26 cellular contexts compared by ENCODE assay signal in the genomic region with DNA sequence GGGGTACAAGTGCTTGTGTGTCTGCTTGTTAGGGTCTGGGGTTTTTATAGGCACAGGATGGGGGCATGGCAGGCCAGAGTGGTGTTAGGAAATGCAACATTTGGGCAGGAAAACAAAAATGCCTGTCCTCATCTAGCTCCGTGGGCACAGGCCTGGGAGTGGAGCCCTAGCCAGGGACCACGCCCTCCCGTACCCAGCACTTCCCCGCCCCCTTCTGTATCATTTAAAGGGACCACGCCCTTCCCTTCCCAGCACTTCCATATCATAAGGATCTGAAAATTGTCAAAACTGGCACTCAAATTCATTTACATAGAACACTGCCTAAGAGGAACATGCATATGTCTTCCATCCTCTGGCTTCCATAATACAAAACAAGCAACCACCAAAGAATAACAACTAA.
"Had no signal": no experiment of that assay in that cellular context is flagged by ENCODE, and none has a peak within 500 bp of the region (broad histone marks: within the 10 kb centered on the region; RNA-seq: fewer than 3 reads in every experiment).

No MANE protein-coding gene starts in this region.

- H3K4me3 ChIP-seq: esophagus squamous epithelium, skin epidermis had no signal

- H3K36me3 Mint-ChIP-seq: activated naive CD8-positive, alpha-beta T cell treated with anti-CD3 and anti-CD28 coated beads for 36 hours; brain; T-cell had no signal

- H3K4me3 Mint-ChIP-seq: activated B cell treated with CpG ODN at 0.5 μM for 24 hours; activated CD8-positive, alpha-beta T cell treated with anti-CD3 and anti-CD28 coated beads, Interleukin-2, amount 10 ng/mL, durations not matched to agents 7 days and 5 days; activated naive CD8-positive, alpha-beta T cell treated with anti-CD3 and anti-CD28 coated beads for 36 hours; brain; central memory CD8-positive, alpha-beta T cell; nephron; T-cell had no signal

- H3K27me3 ChIP-seq: esophagus squamous epithelium had no signal

- ATAC-seq: activated CD8-positive, alpha-beta T cell treated with anti-CD3 and anti-CD28 coated beads, Interleukin-2, amount 10 ng/mL, durations not matched to agents 7 days and 5 days; right cardiac atrium; T-cell had no signal

- H3K27me3 Mint-ChIP-seq: activated B cell treated with CpG ODN at 0.5 μM for 24 hours, progenitor cell of endocrine pancreas had no signal

- H3K4me1 Mint-ChIP-seq: activated naive CD8-positive, alpha-beta T cell treated with anti-CD3 and anti-CD28 coated beads for 36 hours; central memory CD8-positive, alpha-beta T cell; T-cell had no signal

- H3K27ac ChIP-seq: esophagus squamous epithelium, skin epidermis had no signal

- H3K27ac Mint-ChIP-seq: activated B cell treated with CpG ODN at 0.5 μM for 24 hours; activated CD8-positive, alpha-beta T cell treated with anti-CD3 and anti-CD28 coated beads, Interleukin-2, amount 10 ng/mL, durations not matched to agents 7 days and 5 days; activated naive CD8-positive, alpha-beta T cell treated with anti-CD3 and anti-CD28 coated beads for 36 hours; brain; nephron; progenitor cell of endocrine pancreas; T-cell had no signal

- DNase-seq: activated B cell treated with CpG ODN at 0.5 μM for 24 hours; activated CD4-positive, alpha-beta T cell treated with anti-CD3 and anti-CD28 coated beads for 48 hours; activated CD8-positive, alpha-beta memory T cell treated with anti-CD3 and anti-CD28 coated beads, Interleukin-2, amount 50 U/mL, for 4 hours; activated CD8-positive, alpha-beta T cell treated with anti-CD3 and anti-CD28 coated beads, Interleukin-2, amount 10 ng/mL, durations not matched to agents 7 days and 5 days; activated gamma-delta T cell treated with Interleukin-2 at 50 U/mL for 16 hours; activated naive CD8-positive, alpha-beta T cell treated with anti-CD3 and anti-CD28 coated beads for 36 hours; cortex of kidney; effector CD4-positive, alpha-beta T cell; esophagus squamous epithelium; foreskin fibroblast; glutamatergic neuron; kidney glomerular epithelial cell; mesenchymal stem cell; occipital lobe; right cardiac atrium; stimulated activated CD4-positive, alpha-beta T cell treated with anti-CD3 and anti-CD28 coated beads, Interleukin-15, amount 100 ng/mL, for 24 hours; stimulated activated CD4-positive, alpha-beta T cell treated with anti-CD3 and anti-CD28 coated beads, Interleukin-4, amount 100 ng/mL, for 1 hour; stimulated activated naive CD4-positive, alpha-beta T cell; T-cell; T1000; trophoblast cell had no signal

- H3K4me1 ChIP-seq: esophagus squamous epithelium had no signal

- H3K9me3 ChIP-seq: esophagus squamous epithelium had no signal

- H3K9me3 Mint-ChIP-seq: activated B cell treated with CpG ODN at 0.5 μM for 24 hours; activated naive CD8-positive, alpha-beta T cell treated with anti-CD3 and anti-CD28 coated beads for 36 hours; central memory CD8-positive, alpha-beta T cell; nephron had no signal

- H3K36me3 ChIP-seq: esophagus squamous epithelium had no signal
